In the genomic region with DNA sequence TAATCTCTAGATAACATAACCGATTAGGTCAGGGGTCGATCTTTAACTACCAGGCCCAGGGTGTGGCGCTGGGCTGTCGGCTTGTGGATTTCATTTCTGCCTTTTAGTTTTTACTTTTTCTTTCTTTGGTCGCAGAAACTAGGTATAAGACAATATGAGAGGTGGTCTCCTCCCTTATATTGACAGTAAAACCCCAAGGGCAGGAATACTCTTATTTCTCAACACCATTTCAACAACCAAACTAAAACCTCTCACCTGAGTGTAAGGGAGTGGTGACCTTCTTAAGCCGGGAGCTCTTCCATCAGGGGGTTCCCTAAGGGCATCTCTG, we compare ENCODE assay signal across 8 cellular contexts.
DNase-seq lines count a peak whose midpoint lies in the region; ATAC-seq, FAIRE-seq and TF ChIP-seq lines count a peak whose summit lies in the region.
"Not testable (repeated sequence)": the region's sequence is repeated elsewhere in the genome, so short reads cannot be mapped to it uniquely, and the experiment has no call there.

No MANE protein-coding gene starts in this region.

- not testable (repeated sequence) for H3K36me3 Mint-ChIP-seq in activated T-cell treated with anti-CD3 and anti-CD28 coated beads, Interleukin-2, amount 50 U/mL, for 4 hours (ENCODE audit: insufficient read depth); naive B cell; stimulated activated memory B cell treated with anti-CD40 and anti-IgM and Interleukin-4, amounts not matched to agents 10 μg/mL and 1 μg/mL and 100 μg/mL, for 72 hours

- 13% methylated on average over 6 of the region's 6 CpGs for WGBS in SK-N-SH (ENCODE audit: low lambda C conversion rate)
- 39% methylated on average over 6 of the region's 6 CpGs for WGBS in GM12878 (ENCODE audit: insufficient coverage, insufficient replicate concordance, low lambda C conversion rate, missing lambda C conversion rate)

- not testable (repeated sequence) for H3K79me2 ChIP-seq in SK-N-SH (ENCODE audit: insufficient read depth); GM12878 (ENCODE audit: control insufficient read depth, insufficient read depth, low read length)

- not testable (repeated sequence) for H3K27ac ChIP-seq in A673 (ENCODE audit: low read depth, low read length, poor library complexity, severe bottlenecking); GM12878 (ENCODE audit: control insufficient read depth, insufficient read depth)
- H3K27ac ChIP-seq in SK-N-SH (ENCODE audit: low read depth in 2 of 2, low read length in 1 of 2) = peak overlapping the region in 1 of 2 experiments; percentile 71; a peak in 2 of 4 replicates

- TF ChIP-seq EP300 in SK-N-SH (IDR thresholded peaks at IDR 0.05; ENCODE audit: borderline replicate concordance in 1 of 2, low read depth in 1 of 2, low read length in 1 of 2); GM12878 (IDR thresholded peaks at IDR 0.05; ENCODE audit: borderline replicate concordance in 1 of 2, control insufficient read depth in 1 of 2, low read depth in 2 of 2, low read length in 2 of 2): not testable (repeated sequence)

- in situ Hi-C loops in GM12878 (cut with MboI) = not testable (repeated sequence)

- not testable (repeated sequence) for H3K4me1 ChIP-seq in A673 (ENCODE audit: insufficient read depth, low read length, poor library complexity, severe bottlenecking); ES-I3 (ENCODE audit: insufficient read depth, low read length); iPS-15b (ENCODE audit: control insufficient read depth, insufficient read depth, low read length)
- peaks cover 0 to 14% of the 10 kb centered on the region in 2 experiments; a peak in 1 of 4 replicates for H3K4me1 ChIP-seq in SK-N-SH (ENCODE audit: control insufficient read depth in 1 of 2, insufficient read depth in 2 of 2, low read depth in 1 of 2, low read length in 1 of 2)
- H3K4me1 ChIP-seq in GM12878 (ENCODE audit: control insufficient read depth, insufficient read depth, low read length) = peaks cover 20% of the 10 kb centered on the region

- SMC1A ChIA-PET in GM12878 (lab: Charles Lee; ENCODE audit: uncharacterized antibody, unreplicated experiment) = interaction anchor here (1.1 to 1.2 kb wide), 2 partner anchors 17 to 60 kb away, joined by 3 to 4 read pairs; no protein-coding TSS in a partner anchor

- H3F3A ChIP-seq in SK-N-SH (replicated peaks; ENCODE audit: insufficient read depth) = not testable (repeated sequence)

- peak overlapping the region; percentile 71; the same call in 1 of the 2 replicates for H3K4me2 ChIP-seq in SK-N-SH
- H3K4me2 ChIP-seq in GM12878 (ENCODE audit: control insufficient read depth, insufficient read depth) = peak overlapping the region; percentile 87

- H3K27ac Mint-ChIP-seq in naive B cell = peak overlapping the region in 3 of 6 donors; percentile 65 to 85 (median 82)
- peak overlapping the region; percentile 65 for H3K27ac Mint-ChIP-seq in stimulated activated memory B cell treated with anti-CD40 and anti-IgM and Interleukin-4, amounts not matched to agents 10 μg/mL and 1 μg/mL and 100 μg/mL, for 72 hours

- peak overlapping the region; percentile 67 for H3K4me3 Mint-ChIP-seq in activated T-cell treated with anti-CD3 and anti-CD28 coated beads, Interleukin-2, amount 50 U/mL, for 4 hours
- H3K4me3 Mint-ChIP-seq in naive B cell = peak overlapping the region; percentile 73 to 90 (median 78)
- peak overlapping the region; percentile 66 for H3K4me3 Mint-ChIP-seq in stimulated activated memory B cell treated with anti-CD40 and anti-IgM and Interleukin-4, amounts not matched to agents 10 μg/mL and 1 μg/mL and 100 μg/mL, for 72 hours

- intact Hi-C loops in A673 (cut with micrococcal nuclease; ENCODE audit: unreplicated experiment); GM12878 (cut with micrococcal nuclease; ENCODE audit: unreplicated experiment): not testable (repeated sequence)

- H3K27me3 Mint-ChIP-seq in activated T-cell treated with anti-CD3 and anti-CD28 coated beads, Interleukin-2, amount 50 U/mL, for 4 hours (ENCODE audit: low read depth) = peaks cover 57% of the 10 kb centered on the region
- peaks cover 35 to 52% (median 41%) of the 10 kb centered on the region in 3 donors for H3K27me3 Mint-ChIP-seq in naive B cell
- peaks cover 49% of the 10 kb centered on the region for H3K27me3 Mint-ChIP-seq in stimulated activated memory B cell treated with anti-CD40 and anti-IgM and Interleukin-4, amounts not matched to agents 10 μg/mL and 1 μg/mL and 100 μg/mL, for 72 hours

- H3K4me1 Mint-ChIP-seq in activated T-cell treated with anti-CD3 and anti-CD28 coated beads, Interleukin-2, amount 50 U/mL, for 4 hours (ENCODE audit: low read depth) = peaks cover 22% of the 10 kb centered on the region
- H3K4me1 Mint-ChIP-seq in naive B cell = peaks cover 24 to 43% (median 40%) of the 10 kb centered on the region in 3 donors
- H3K4me1 Mint-ChIP-seq in stimulated activated memory B cell treated with anti-CD40 and anti-IgM and Interleukin-4, amounts not matched to agents 10 μg/mL and 1 μg/mL and 100 μg/mL, for 72 hours = peaks cover 32% of the 10 kb centered on the region

- H3K27me3 ChIP-seq in A673 (replicated peaks; ENCODE audit: insufficient read depth, low read depth, low read length, poor library complexity) (peaks cover 39% of the 10 kb centered on the region), iPS-15b (ENCODE audit: control insufficient read depth, insufficient read depth, low read length) (peaks cover 44% of the 10 kb centered on the region)
- H3K27me3 ChIP-seq in SK-N-SH (ENCODE audit: insufficient read depth); GM12878 (replicated peaks in 1 of 2; ENCODE audit: control insufficient read depth in 2 of 2, insufficient read depth in 2 of 2, low read length in 1 of 2): not testable (repeated sequence)

- RAD21 ChIA-PET in GM12878 (lab: Charles Lee; ENCODE audit: unreplicated experiment) = interaction anchor here (0.7 to 1.6 kb wide), 3 partner anchors 16 to 124 kb away, joined by 4 to 5 read pairs (median 5); no protein-coding TSS in a partner anchor

- FAIRE-seq in GM12878 (lab: Jason Lieb, UNC) = not testable (repeated sequence)

- not testable (repeated sequence) for H2AFZ ChIP-seq in SK-N-SH (ENCODE audit: low read depth); GM12878 (ENCODE audit: control insufficient read depth, low read depth, low read length)

- H3K9ac ChIP-seq in ES-I3 (ENCODE audit: low read depth, low read length) = peak overlapping the region; percentile 27; the same call in 1 of the 2 replicates
- not testable (repeated sequence) for H3K9ac ChIP-seq in SK-N-SH; GM12878 (ENCODE audit: control insufficient read depth, insufficient read depth, low read length); iPS-15b (ENCODE audit: low read depth, low read length)

- H3K9me3 ChIP-seq in A673 (ENCODE audit: low read depth, low read length, poor library complexity, severe bottlenecking); ES-I3 (ENCODE audit: control insufficient read depth, insufficient read depth, low read length); SK-N-SH; GM12878 (replicated peaks; ENCODE audit: control insufficient read depth, insufficient read depth, low read length); iPS-15b (ENCODE audit: control insufficient read depth, insufficient read depth, low read length): not testable (repeated sequence)

- TF ChIP-seq POLR2A in GM12878 (IDR thresholded peaks at IDR 0.05; ENCODE audit: low read depth, low read length) = not testable (repeated sequence)

- not testable (repeated sequence) for ATAC-seq in activated T-cell treated with anti-CD3 and anti-CD28 coated beads, Interleukin-2, amount 50 U/mL, for 4 hours; naive B cell (ENCODE audit: low read depth in 2 of 2); stimulated activated memory B cell treated with anti-CD40 and anti-IgM and Interleukin-4, amounts not matched to agents 10 μg/mL and 1 μg/mL and 100 μg/mL, for 72 hours
- peak; percentile 13 for ATAC-seq in GM12878

- CTCF ChIA-PET in A673 (lab: Charles Lee) (interaction anchor here (0.6 kb wide), 1 partner anchor 19 kb away, joined by 5 read pairs; no protein-coding TSS in a partner anchor), SK-N-SH (lab: Yijun Ruan, JAX) (interaction anchor here (0.9 to 3.7 kb wide), 3 partner anchors 16 to 352 kb away, joined by 3 to 16 read pairs (median 3); no protein-coding TSS in a partner anchor), GM12878 (lab: Yijun Ruan, JAX) (interaction anchor here (0.9 to 1.4 kb wide), 4 partner anchors 17 to 30 kb away, joined by 3 to 8 read pairs (median 5); no protein-coding TSS in a partner anchor)

- not testable (repeated sequence) for H3K36me3 ChIP-seq in A673 (ENCODE audit: insufficient read depth, low read length, poor library complexity, severe bottlenecking); ES-I3 (ENCODE audit: insufficient read depth, low read length); SK-N-SH (replicated peaks in 1 of 2; ENCODE audit: control insufficient read depth in 1 of 2, insufficient read depth in 2 of 2, low read length in 1 of 2); GM12878 (ENCODE audit: control insufficient read depth in 2 of 2, insufficient read depth in 2 of 2, low read length in 1 of 2); iPS-15b (ENCODE audit: control insufficient read depth, insufficient read depth, low read length)

- BruUV-seq in A673 (replicated peaks; lab: Mats Ljungman, UMichigan); GM12878 (replicated peaks; lab: Mats Ljungman, UMichigan): not testable (repeated sequence)

- not testable (repeated sequence) for H4K20me1 ChIP-seq in SK-N-SH (ENCODE audit: insufficient read depth); GM12878 (ENCODE audit: control insufficient read depth, insufficient read depth)

- DNase-seq in A673 (ENCODE audit: low spot score); SK-N-SH; activated T-cell treated with anti-CD3 and anti-CD28 coated beads, Interleukin-2, amount 50 U/mL, for 4 hours; GM12878 (ENCODE audit: low read depth, low spot score); naive B cell: not testable (repeated sequence)

- not testable (repeated sequence) for H3K9me2 ChIP-seq in SK-N-SH

- POLR2A ChIA-PET in A673 (lab: Charles Lee; ENCODE audit: low non-redundant PET); SK-N-SH (lab: Yijun Ruan, JAX); GM12878 (lab: Charles Lee): not testable (repeated sequence)

- not testable (repeated sequence) for TF ChIP-seq CTCF in A673 (conservative IDR thresholded peaks at IDR 0.05; ENCODE audit: low read depth, low read length); SK-N-SH (IDR thresholded peaks at IDR 0.05); GM12878 (IDR thresholded peaks at IDR 0.05 in 2 of 3, conservative IDR thresholded peaks at IDR 0.05 in 1 of 3; ENCODE audit: control insufficient read depth in 2 of 3, extremely low read depth in 1 of 3, insufficient read depth in 1 of 3, low read depth in 3 of 3, low read length in 3 of 3)

- H3K9me3 Mint-ChIP-seq in activated T-cell treated with anti-CD3 and anti-CD28 coated beads, Interleukin-2, amount 50 U/mL, for 4 hours; naive B cell; stimulated activated memory B cell treated with anti-CD40 and anti-IgM and Interleukin-4, amounts not matched to agents 10 μg/mL and 1 μg/mL and 100 μg/mL, for 72 hours: not testable (repeated sequence)

- TF ChIP-seq RAD21 in SK-N-SH (IDR thresholded peaks at IDR 0.05; ENCODE audit: low read length); GM12878 (IDR thresholded peaks at IDR 0.05; ENCODE audit: insufficient read depth, low read depth, low read length): not testable (repeated sequence)

- H3K4me3 ChIP-seq in A673 (ENCODE audit: low read depth, low read length, poor library complexity, severe bottlenecking) = peak overlapping the region; percentile 17
- peak overlapping the region in 1 of 2 experiments; percentile 26; a peak in 2 of 4 replicates for H3K4me3 ChIP-seq in SK-N-SH (ENCODE audit: low read depth in 2 of 2, low read length in 1 of 2)
- H3K4me3 ChIP-seq in GM12878 = peak overlapping the region; percentile 51
- H3K4me3 ChIP-seq in iPS-15b (ENCODE audit: low read depth, low read length) = peak overlapping the region; percentile 63
